8 cellular contexts compared by ENCODE assay signal in the genomic region with DNA sequence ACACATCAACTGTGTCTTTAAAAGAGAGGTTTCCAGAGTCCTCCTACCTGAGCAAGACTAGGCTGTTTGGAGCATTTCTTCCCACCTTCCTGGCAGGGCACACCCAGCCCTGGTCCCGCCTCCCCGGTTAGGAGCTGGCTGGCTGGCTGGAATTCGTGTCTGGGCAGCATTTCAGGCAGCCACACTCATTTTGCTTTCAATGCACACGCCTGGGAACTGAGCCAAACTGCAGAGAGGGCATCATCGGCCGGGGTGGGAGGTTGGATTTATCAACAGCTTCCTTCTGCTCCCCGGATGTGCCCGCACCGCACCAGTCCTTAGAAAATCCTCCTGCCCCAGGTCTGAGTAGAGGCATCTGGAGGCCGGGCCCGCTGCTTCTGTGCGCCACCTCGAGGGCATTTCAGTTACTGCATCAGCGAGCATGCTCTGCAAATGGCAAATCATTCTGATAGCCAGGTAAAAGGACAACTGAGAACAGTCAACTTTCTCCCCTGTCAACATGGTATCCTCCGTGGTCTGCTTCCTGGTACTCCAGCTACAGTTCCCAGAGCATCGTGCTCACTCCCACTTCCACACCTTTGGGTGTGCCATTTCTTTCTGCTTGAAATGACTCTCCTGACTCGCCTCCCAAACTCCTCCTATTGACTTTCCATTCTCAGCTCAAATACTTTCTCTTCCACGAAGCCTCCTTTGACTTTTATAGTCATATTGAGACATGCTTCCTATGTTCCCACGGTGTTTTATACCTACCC. TPM values are rescaled to one million over a fixed set of nuclear protein-coding genes. Genes with fewer than 3 reads are reported as not detected.
DNase-seq lines count a peak whose midpoint lies in the region; ATAC-seq, FAIRE-seq and TF ChIP-seq lines count a peak whose summit lies in the region.

No MANE protein-coding gene starts in this region.

- POLR2A ChIA-PET in A673 (lab: Charles Lee; ENCODE audit: low non-redundant PET): interaction anchor here (0.5 to 0.6 kb wide), 3 partner anchors 15 to 60 kb away, joined by 3 to 14 read pairs (median 8); partner anchors contain the start of gene HNRNPR

- H3K9me3 ChIP-seq in A673 (ENCODE audit: low read depth, low read length, poor library complexity, severe bottlenecking): no peaks in the 10 kb centered on the region
- H3K9me3 ChIP-seq in WERI-Rb-1 (ENCODE audit: severe bottlenecking): peaks cover 2% of the 10 kb centered on the region

- H3K4me3 ChIP-seq in A673 (ENCODE audit: low read depth, low read length, poor library complexity, severe bottlenecking) (no peak overlapping the region), WERI-Rb-1 (ENCODE audit: low read depth, low read length) (peak overlapping the region; percentile 5; the same call in 1 of the 2 replicates), bronchial epithelial cell (ENCODE audit: low read depth, low read length) (no peak overlapping the region)

- H3K27me3 ChIP-seq in A673 (replicated peaks; ENCODE audit: insufficient read depth, low read depth, low read length, poor library complexity) (no peaks in the 10 kb centered on the region), WERI-Rb-1 (ENCODE audit: insufficient read depth, low read depth, severe bottlenecking) (no peaks in the 10 kb centered on the region), bronchial epithelial cell (ENCODE audit: control insufficient read depth, insufficient read depth, low read length) (no peaks in the 10 kb centered on the region)

- DNase-seq in A673 (ENCODE audit: low spot score) (peak; percentile 97), NCI-H2171 treated with DMSO at 0.1 percent for 48 hours (lab: John Stamatoyannopoulos, UW) (peak; percentile 99), WERI-Rb-1 (peak; percentile 89), bronchial epithelial cell (ENCODE audit: low read depth) (peak; percentile 98), inferior parietal cortex (ENCODE audit: extremely low spot score) (peak; percentile 86), smooth muscle cell of the brain vasculature (ENCODE audit: low read depth, low spot score) (peak; percentile 73)

- FAIRE-seq in bronchial epithelial cell (lab: Jason Lieb, UNC): peak; percentile 92

- intact Hi-C loops in A673 (cut with micrococcal nuclease; ENCODE audit: unreplicated experiment): loop anchor here (5.0 to 10.0 kb wide), 3 partner anchors 89 to 427 kb away; no protein-coding TSS in a partner anchor

- H3K27ac ChIP-seq in A673 (ENCODE audit: low read depth, low read length, poor library complexity, severe bottlenecking) (peak overlapping the region; percentile 7), WERI-Rb-1 (0 out of 2 replicates have a peak overlapping the region, but pooled peaks have one; percentile 31)

- no peaks in the 10 kb centered on the region for H3K36me3 ChIP-seq in A673 (ENCODE audit: insufficient read depth, low read length, poor library complexity, severe bottlenecking)
- no peaks in the 10 kb centered on the region for H3K36me3 ChIP-seq in WERI-Rb-1
- no peaks in the 10 kb centered on the region for H3K36me3 ChIP-seq in bronchial epithelial cell (ENCODE audit: control insufficient read depth, insufficient read depth, low read length)

- CTCF ChIA-PET in A673 (lab: Charles Lee): interaction anchor here (0.6 to 1.2 kb wide), 17 partner anchors 8 to 305 kb away, joined by 3 to 9 read pairs (median 3); partner anchors contain the start of genes HNRNPR, HTR1D and ZNF436

- no TSS peak for BruUV-seq in A673 (replicated peaks; lab: Mats Ljungman, UMichigan)

- TF ChIP-seq CTCF in A673 (conservative IDR thresholded peaks at IDR 0.05; ENCODE audit: low read depth, low read length) (peak; percentile 97), WERI-Rb-1 (IDR thresholded peaks at IDR 0.05; ENCODE audit: low read depth, low read length) (peak; percentile 89), bronchial epithelial cell (IDR thresholded peaks at IDR 0.05; ENCODE audit: insufficient read depth, low read length, severe bottlenecking) (peak; percentile 93)

- H3K4me1 ChIP-seq in A673 (ENCODE audit: insufficient read depth, low read length, poor library complexity, severe bottlenecking): peaks cover 27% of the 10 kb centered on the region

- ATAC-seq in GM21825 (IDR thresholded peaks at IDR 0.05; ENCODE audit: unreplicated experiment): peak; percentile 63
- no peak for ATAC-seq in HG02610 (IDR thresholded peaks at IDR 0.05; ENCODE audit: unreplicated experiment)

RNA-seq across cellular contexts. Expression of gene TCEA3, which starts 20.6 kb away (rescaled TPM):
- total RNA-seq in A673 (2021) (0.76 and 0.99 TPM in 2 replicates), bronchial epithelial cell (6.6 and 10.5 TPM in 2 replicates)

RNA-seq across cellular contexts. Expression of gene ZNF436, which starts 34.3 kb away (rescaled TPM):
- total RNA-seq in A673 (2021): 13.7 and 14.8 TPM in 2 replicates
- total RNA-seq in bronchial epithelial cell: 29.0 and 35.7 TPM in 2 replicates

RNA-seq across cellular contexts. Expression of gene HNRNPR, which starts 59.8 kb away (rescaled TPM):
- total RNA-seq in A673 (2021): 300 and 304 TPM in 2 replicates
- 70.8 and 84.0 TPM in 2 replicates for total RNA-seq in bronchial epithelial cell
